ENCODE assay signal across 10 cellular contexts in the genomic region with DNA sequence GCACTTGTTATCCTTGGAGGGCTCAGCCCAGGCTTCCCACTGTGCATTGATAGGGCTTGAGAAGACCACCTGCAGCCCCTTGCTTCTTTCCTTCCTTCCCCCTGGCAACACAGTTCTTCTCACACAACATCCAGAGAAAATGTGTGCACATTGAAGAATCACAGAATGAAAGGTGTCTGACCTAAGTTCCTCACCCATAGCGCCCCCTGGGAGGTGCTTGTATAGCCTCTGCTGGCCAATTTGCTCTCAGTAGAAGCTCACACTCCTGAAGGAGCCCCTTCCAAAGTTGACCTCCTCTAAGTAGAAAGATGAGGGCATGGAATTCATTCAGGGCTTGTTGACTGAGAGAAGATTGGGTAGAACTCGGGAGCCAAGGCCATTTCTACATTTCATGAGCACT.
DNase-seq lines count a peak whose midpoint lies in the region; ATAC-seq and TF ChIP-seq lines count a peak whose summit lies in the region.
"Had no signal": no experiment of that assay in that cellular context is flagged by ENCODE, and none has a peak within 500 bp of the region (broad histone marks: within the 10 kb centered on the region; RNA-seq: fewer than 3 reads in every experiment).

No MANE protein-coding gene starts in this region.

- H3K4me1 ChIP-seq in left lung, result no peaks in the 10 kb centered on the region

- BruUV-seq in Calu3 (replicated peaks; lab: Mats Ljungman, UMichigan), result no TSS peak

- DNase-seq in Calu3, result peak; percentile 9
- peak; percentile 1 for DNase-seq in RKO (ENCODE audit: low spot score)
- no peak for DNase-seq in left lung
- DNase-seq in stimulated activated CD4-positive, alpha-beta T cell treated with anti-CD3 and anti-CD28 coated beads, Interleukin-2, amount 100 ng/mL, for 24 hours, result no peak
- DNase-seq in chondrocyte (ENCODE audit: low spot score), result no peak
- DNase-seq: activated CD4-positive, CD25-positive, alpha-beta regulatory T cell treated with anti-CD3 and anti-CD28 coated beads, Interleukin-2, amount 50 U/mL, for 72 hours; activated naive CD8-positive, alpha-beta T cell treated with anti-CD3 and anti-CD28 coated beads, Interleukin-2, amount 10 ng/mL, durations not matched to agents 7 days and 5 days; NCI-H1048 had no signal

- H3K4me1 Mint-ChIP-seq in Calu3 (ENCODE audit: low read depth, unreplicated experiment) (no peaks in the 10 kb centered on the region), chondrocyte (ENCODE audit: low read depth) (no peaks in the 10 kb centered on the region)
- H3K4me1 Mint-ChIP-seq: activated naive CD8-positive, alpha-beta T cell treated with anti-CD3 and anti-CD28 coated beads, Interleukin-2, amount 10 ng/mL, durations not matched to agents 7 days and 5 days had no signal

- no peaks in the 10 kb centered on the region for H3K36me3 ChIP-seq in left lung

- H3K36me3 Mint-ChIP-seq in Calu3 (ENCODE audit: insufficient read depth, unreplicated experiment) (no peaks in the 10 kb centered on the region), chondrocyte (ENCODE audit: low read depth) (no peaks in the 10 kb centered on the region)
- H3K36me3 Mint-ChIP-seq: activated naive CD8-positive, alpha-beta T cell treated with anti-CD3 and anti-CD28 coated beads, Interleukin-2, amount 10 ng/mL, durations not matched to agents 7 days and 5 days had no signal

- no peak overlapping the region for H3K4me3 ChIP-seq in GM12875 (ENCODE audit: low read depth, low read length)
- H3K4me3 ChIP-seq in left lung, result no peak overlapping the region

- H3K4me3 Mint-ChIP-seq in Calu3 (ENCODE audit: low read depth, unreplicated experiment) (no peak overlapping the region), chondrocyte (ENCODE audit: unreplicated experiment) (no peak overlapping the region)
- H3K4me3 Mint-ChIP-seq: activated naive CD8-positive, alpha-beta T cell treated with anti-CD3 and anti-CD28 coated beads, Interleukin-2, amount 10 ng/mL, durations not matched to agents 7 days and 5 days had no signal

- H3K27ac Mint-ChIP-seq in Calu3 (ENCODE audit: unreplicated experiment) (no peak overlapping the region), chondrocyte (ENCODE audit: unreplicated experiment) (no peak overlapping the region)
- H3K27ac Mint-ChIP-seq: activated naive CD8-positive, alpha-beta T cell treated with anti-CD3 and anti-CD28 coated beads, Interleukin-2, amount 10 ng/mL, durations not matched to agents 7 days and 5 days had no signal

- no peak overlapping the region for H3K27ac ChIP-seq in left lung

- no peaks in the 10 kb centered on the region for H3K9me3 ChIP-seq in left lung

- H3K9me3 Mint-ChIP-seq in Calu3 (ENCODE audit: low read depth, unreplicated experiment) (peaks cover 3% of the 10 kb centered on the region), chondrocyte (ENCODE audit: low read depth) (no peaks in the 10 kb centered on the region)

- H3K27me3 Mint-ChIP-seq in Calu3 (ENCODE audit: unreplicated experiment), result no peaks in the 10 kb centered on the region
- H3K27me3 Mint-ChIP-seq in chondrocyte (ENCODE audit: low read depth), result peaks cover 8% of the 10 kb centered on the region
- H3K27me3 Mint-ChIP-seq: activated naive CD8-positive, alpha-beta T cell treated with anti-CD3 and anti-CD28 coated beads, Interleukin-2, amount 10 ng/mL, durations not matched to agents 7 days and 5 days had no signal

- intact Hi-C loops in Calu3 (cut with micrococcal nuclease; ENCODE audit: unreplicated experiment), result no loop called here
- intact Hi-C loops in left lung (cut with DNase I), result no loop called here

- CTCF ChIA-PET in Calu3 (lab: Charles Lee), result no interaction called here

- ATAC-seq in left lung (peak; percentile 37), HG03460 (IDR thresholded peaks at IDR 0.05; ENCODE audit: unreplicated experiment) (no peak)

- no peaks in the 10 kb centered on the region for H3K27me3 ChIP-seq in left lung

- TF ChIP-seq CTCF in Calu3 (IDR thresholded peaks at IDR 0.05; ENCODE audit: unreplicated experiment) (no peak), GM12875 (IDR thresholded peaks at IDR 0.05; ENCODE audit: borderline replicate concordance, insufficient read depth, low read depth, low read length) (peak; percentile 40; the same call in 1 of the 2 replicates), left lung (IDR thresholded peaks at IDR 0.05) (no peak), chondrocyte (IDR thresholded peaks at IDR 0.05) (no peak)

Comparison
In these comparisons a context has a peak if more than half of its experiments do, and no peak if none do; other contexts are left out.
1. DNase-seq: peak in Calu3 (single experiment) and RKO (single experiment); none in left lung (0 of 2), stimulated activated CD4-positive, alpha-beta T cell treated with anti-CD3 and anti-CD28 coated beads, Interleukin-2, amount 100 ng/mL, for 24 hours (0 of 2) and chondrocyte (single experiment).